ENCODE assay signal across 26 cellular contexts in genomic region chr6:69594405-69594804, GRCh38.
"Had no signal": no experiment of that assay in that cellular context is flagged by ENCODE, and none has a peak within 500 bp of the region (broad histone marks: within the 10 kb centered on the region; RNA-seq: fewer than 3 reads in every experiment).

No MANE protein-coding gene starts in this region.

- H3K4me1 ChIP-seq: ascending aorta had no signal

- H3K9me3 ChIP-seq: ascending aorta, SJCRH30 had no signal

- H3K4me3 ChIP-seq: ascending aorta, cardiac muscle cell, SJCRH30, SK-N-MC had no signal

- DNase-seq: activated CD4-positive, alpha-beta T cell treated with anti-CD3 and anti-CD28 coated beads for 36 hours; activated CD4-positive, alpha-beta T cell treated with anti-CD3 and anti-CD28 coated beads, Interleukin-2, amount 10 ng/mL, durations not matched to agents 7 days and 5 days; activated CD4-positive, alpha-beta T cell treated with anti-CD3 and anti-CD28 coated beads, Interleukin-2, amount 50 U/mL, for 48 hours; activated CD8-positive, alpha-beta T cell treated with anti-CD3 and anti-CD28 coated beads, Interleukin-2, amount 10 ng/mL, durations not matched to agents 7 days and 5 days; activated gamma-delta T cell; activated naive CD4-positive, alpha-beta T cell treated with Interleukin-2 at 50 U/mL for 16 hours; activated naive CD8-positive, alpha-beta T cell treated with anti-CD3 and anti-CD28 coated beads, Interleukin-2, amount 10 ng/mL, durations not matched to agents 7 days and 5 days; activated T-cell treated with anti-CD3 and anti-CD28 coated beads, Interleukin-2, amount 50 U/mL, for 24 hours; amygdala; MM.1S; NCI-H1092; NCI-H146; NCI-H187; NCI-H2029 treated with DMSO at 0.1 percent for 48 hours; NCI-H2107; NCI-H2171; NCI-H510A; NCI-H526; NCI-H748 treated with DMSO at 0.1 percent for 48 hours; OCI-M1; SHP77 had no signal

- H3K36me3 ChIP-seq: ascending aorta, cardiac muscle cell, SJCRH30 had no signal

- H3K27me3 ChIP-seq: ascending aorta, cardiac muscle cell, SJCRH30 had no signal

- H3K27ac ChIP-seq: ascending aorta, cardiac muscle cell, KMS-11, SK-N-MC had no signal
